Comparison of ENCODE assay signal across 1 cellular context in genomic region chr17:75941442-75941819, GRCh38.
TF ChIP-seq lines count a peak whose summit lies in the region.

No MANE protein-coding gene starts in this region.

TF ChIP-seq in K562, 482 proteins besides CTCF, POLR2A, EP300 and RAD21:
- TF ChIP-seq ZNF449 (CRISPR knock-in tag; IDR thresholded peaks at IDR 0.05) (no peak), ZNF76 (CRISPR knock-in tag; IDR thresholded peaks at IDR 0.05; ENCODE audit: borderline replicate concordance) (no peak), ZNF778 (CRISPR knock-in tag; IDR thresholded peaks at IDR 0.05) (no peak), KDM4B (IDR thresholded peaks at IDR 0.05; ENCODE audit: borderline replicate concordance in 2 of 2, low read depth in 1 of 2) (no peak), HBP1 (CRISPR knock-in tag; IDR thresholded peaks at IDR 0.05) (no peak), HMGXB4 (CRISPR knock-in tag; IDR thresholded peaks at IDR 0.05) (no peak), ZNF764 (CRISPR knock-in tag; IDR thresholded peaks at IDR 0.05; ENCODE audit: low read depth) (no peak), ZNF398 (CRISPR knock-in tag; IDR thresholded peaks at IDR 0.05) (no peak), ELF4 (CRISPR knock-in tag; IDR thresholded peaks at IDR 0.05) (no peak), TEAD2 (tag; IDR thresholded peaks at IDR 0.05) (no peak), IRF2 (CRISPR knock-in tag; IDR thresholded peaks at IDR 0.05) (no peak), MXI1 (IDR thresholded peaks at IDR 0.05; ENCODE audit: low read depth, low read length) (no peak), ZNF263 (CRISPR knock-in tag; IDR thresholded peaks at IDR 0.05; ENCODE audit: borderline replicate concordance) (no peak), SIX5 (IDR thresholded peaks at IDR 0.05; ENCODE audit: borderline replicate concordance in 1 of 2, insufficient read depth in 1 of 2, low read depth in 1 of 2, low read length in 2 of 2) (no peak), ZBED1 (IDR thresholded peaks at IDR 0.05) (no peak), BHLHE40 (IDR thresholded peaks at IDR 0.05; ENCODE audit: low read length) (no peak)
